15 cellular contexts compared by ENCODE assay signal in genomic region chr2:86243272-86243671, GRCh38.
"Had no signal": no experiment of that assay in that cellular context is flagged by ENCODE, and none has a peak within 500 bp of the region (broad histone marks: within the 10 kb centered on the region; RNA-seq: fewer than 3 reads in every experiment).

No MANE protein-coding gene starts in this region.

- H3K27ac ChIP-seq: neutrophil had no signal

- H3K36me3 ChIP-seq: neutrophil had no signal

- H3K36me3 Mint-ChIP-seq: stimulated activated effector memory CD8-positive, alpha-beta T cell treated with anti-CD3 and anti-CD28 coated beads, Interleukin-12 subunit alpha, Interleukin-12 subunit beta, amount 100 ng/mL, for 72 hours had no signal

- H3K27me3 Mint-ChIP-seq: activated CD4-positive, alpha-beta T cell treated with anti-CD3 and anti-CD28 coated beads for 36 hours; activated T-cell treated with anti-CD3 and anti-CD28 coated beads, Interleukin-2, amount 50 U/mL, for 24 hours had no signal

- H3K9me3 ChIP-seq: neutrophil had no signal

- H3K27ac Mint-ChIP-seq: activated CD4-positive, alpha-beta memory T cell treated with anti-CD3 and anti-CD28 coated beads, Interleukin-2, amount 10 ng/mL, durations not matched to agents 7 days and 5 days; activated CD4-positive, alpha-beta T cell treated with anti-CD3 and anti-CD28 coated beads for 36 hours; activated T-cell treated with anti-CD3 and anti-CD28 coated beads, Interleukin-2, amount 50 U/mL, for 24 hours; stimulated activated effector memory CD8-positive, alpha-beta T cell treated with anti-CD3 and anti-CD28 coated beads, Interleukin-12 subunit alpha, Interleukin-12 subunit beta, amount 100 ng/mL, for 72 hours had no signal

- H3K4me3 Mint-ChIP-seq: activated CD4-positive, alpha-beta memory T cell treated with anti-CD3 and anti-CD28 coated beads, Interleukin-2, amount 10 ng/mL, durations not matched to agents 7 days and 5 days; activated CD4-positive, alpha-beta T cell treated with anti-CD3 and anti-CD28 coated beads for 36 hours; activated T-cell treated with anti-CD3 and anti-CD28 coated beads, Interleukin-2, amount 50 U/mL, for 24 hours; stimulated activated effector memory CD8-positive, alpha-beta T cell treated with anti-CD3 and anti-CD28 coated beads, Interleukin-12 subunit alpha, Interleukin-12 subunit beta, amount 100 ng/mL, for 72 hours had no signal

- DNase-seq: activated CD4-positive, alpha-beta memory T cell treated with anti-CD3 and anti-CD28 coated beads, Interleukin-2, amount 10 ng/mL, durations not matched to agents 7 days and 5 days; activated CD4-positive, alpha-beta T cell treated with anti-CD3 and anti-CD28 coated beads for 36 hours; activated effector memory CD4-positive, alpha-beta T cell treated with Interleukin-2 at 50 U/mL for 16 hours; activated naive CD4-positive, alpha-beta T cell treated with anti-CD3 and anti-CD28 coated beads, Interleukin-2, amount 50 U/mL, for 16 hours; activated T-cell treated with anti-CD3 and anti-CD28 coated beads, Interleukin-2, amount 50 U/mL, for 24 hours; foreskin fibroblast; glutamatergic neuron; hypothalamus; kidney; left ventricle myocardium superior; retina; T-helper 2 cell; trophoblast cell had no signal

- ATAC-seq: activated CD4-positive, alpha-beta T cell treated with anti-CD3 and anti-CD28 coated beads for 36 hours; left ventricle myocardium superior; stimulated activated effector memory CD8-positive, alpha-beta T cell treated with anti-CD3 and anti-CD28 coated beads, Interleukin-12 subunit alpha, Interleukin-12 subunit beta, amount 100 ng/mL, for 72 hours had no signal

- H3K9me3 Mint-ChIP-seq: activated CD4-positive, alpha-beta memory T cell treated with anti-CD3 and anti-CD28 coated beads, Interleukin-2, amount 10 ng/mL, durations not matched to agents 7 days and 5 days; activated T-cell treated with anti-CD3 and anti-CD28 coated beads, Interleukin-2, amount 50 U/mL, for 24 hours; stimulated activated effector memory CD8-positive, alpha-beta T cell treated with anti-CD3 and anti-CD28 coated beads, Interleukin-12 subunit alpha, Interleukin-12 subunit beta, amount 100 ng/mL, for 72 hours had no signal
